12 cellular contexts compared by ENCODE assay signal in the genomic region with DNA sequence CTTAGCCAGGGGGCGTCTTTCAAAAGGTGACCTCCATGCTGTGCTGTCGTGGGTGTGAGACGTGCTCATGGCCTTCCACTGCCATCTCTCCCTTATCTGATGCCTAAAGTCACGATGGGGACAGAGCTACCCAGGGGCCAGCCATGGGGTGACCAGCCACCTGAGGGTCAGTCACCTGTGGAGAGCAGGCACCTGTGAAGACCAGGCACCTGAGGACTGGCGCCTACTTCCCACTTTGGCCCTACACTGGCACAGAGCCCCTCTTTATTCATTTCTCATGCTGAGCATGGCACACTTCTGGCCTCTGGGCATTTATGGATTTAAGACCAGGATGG. TPM values are rescaled to one million over a fixed set of nuclear protein-coding genes. Genes with fewer than 3 reads are reported as not detected.
A peak's percentile ranks its signal among the peaks of the same experiment; 100 is the strongest.
DNase-seq lines count a peak whose midpoint lies in the region; ATAC-seq and TF ChIP-seq lines count a peak whose summit lies in the region.
"Had no signal": no experiment of that assay in that cellular context is flagged by ENCODE, and none has a peak within 500 bp of the region (broad histone marks: within the 10 kb centered on the region; RNA-seq: fewer than 3 reads in every experiment).

No MANE protein-coding gene starts in this region.

- intact Hi-C loops in left cardiac atrium (cut with DNase I): loop anchor here in 1 of 2 donors (10.0 kb wide), 1 partner anchor 122 kb away; no protein-coding TSS in a partner anchor
- intact Hi-C loops in posterior vena cava (cut with DNase I): loop anchor here in 1 of 2 donors (5.0 kb wide), 1 partner anchor 114 kb away; a partner anchor contains a TSS
- intact Hi-C loops in CD8-positive, alpha-beta T cell (cut with DNase I, micrococcal nuclease): no loop called here

- no peaks in the 10 kb centered on the region for H3K9me3 Mint-ChIP-seq in WTC11
- no peaks in the 10 kb centered on the region for H3K9me3 Mint-ChIP-seq in CD8-positive, alpha-beta T cell
- H3K9me3 Mint-ChIP-seq: CD4-positive, alpha-beta memory T cell; GM23338 had no signal

- H3K27ac ChIP-seq in cardiac muscle cell: peak overlapping the region; percentile 77
- no peak overlapping the region for H3K27ac ChIP-seq in CD8-positive, alpha-beta T cell (ENCODE audit: low read depth, low read length)

- H3K4me1 Mint-ChIP-seq in WTC11: no peaks in the 10 kb centered on the region
- H3K4me1 Mint-ChIP-seq in CD8-positive, alpha-beta T cell (ENCODE audit: low read depth): peaks cover 2% of the 10 kb centered on the region
- H3K4me1 Mint-ChIP-seq: GM23338 had no signal

- no peaks in the 10 kb centered on the region for H3K36me3 Mint-ChIP-seq in WTC11
- no peaks in the 10 kb centered on the region for H3K36me3 Mint-ChIP-seq in CD8-positive, alpha-beta T cell
- H3K36me3 Mint-ChIP-seq: CD4-positive, alpha-beta memory T cell had no signal

- peaks cover 2% of the 10 kb centered on the region for H3K27me3 Mint-ChIP-seq in WTC11 (ENCODE audit: low read depth)
- no peaks in the 10 kb centered on the region for H3K27me3 Mint-ChIP-seq in CD8-positive, alpha-beta T cell (ENCODE audit: low read depth)

- in situ Hi-C loops in KBM-7 (cut with MboI; ENCODE audit: low pct_unique_long_range_greater_than_20kb, low sequenced_read_pairs): no loop called here

- CTCF ChIA-PET in WTC11 (lab: Charles Lee): interaction anchor here (0.6 to 2.7 kb wide), 14 partner anchors 10 to 121 kb away, joined by 3 to 27 read pairs (median 3); a partner anchor contains a TSS
- CTCF ChIA-PET in CD8-positive, alpha-beta T cell (lab: Charles Lee): interaction anchor here (1.7 kb wide), 1 partner anchor 10 kb away, joined by 5 read pairs; no protein-coding TSS in a partner anchor

- no peak for TF ChIP-seq CTCF in cardiac muscle cell (IDR thresholded peaks at IDR 0.05; ENCODE audit: low read depth, low read length)
- TF ChIP-seq CTCF in WTC11 (IDR thresholded peaks at IDR 0.05): peak; percentile 14; the same call in 1 of the 2 replicates
- TF ChIP-seq CTCF in CD8-positive, alpha-beta T cell (IDR thresholded peaks at IDR 0.05): no peak

- peaks cover 15% of the 10 kb centered on the region for H3K4me1 ChIP-seq in cardiac muscle cell (ENCODE audit: low read depth)
- H3K4me1 ChIP-seq in CD8-positive, alpha-beta T cell (ENCODE audit: insufficient read depth, low read length): peaks cover under 1% of the 10 kb centered on the region

- H3K36me3 ChIP-seq in cardiac muscle cell: no peaks in the 10 kb centered on the region
- no peaks in the 10 kb centered on the region for H3K36me3 ChIP-seq in CD8-positive, alpha-beta T cell (ENCODE audit: insufficient read depth, low read length)

- no peak overlapping the region for H3K4me3 Mint-ChIP-seq in WTC11
- H3K4me3 Mint-ChIP-seq in CD8-positive, alpha-beta T cell: no peak overlapping the region
- H3K4me3 Mint-ChIP-seq: CD4-positive, alpha-beta memory T cell; GM23338 had no signal

- no peaks in the 10 kb centered on the region for H3K27me3 ChIP-seq in cardiac muscle cell
- H3K27me3 ChIP-seq in CD8-positive, alpha-beta T cell (ENCODE audit: insufficient read depth, low read length): no peaks in the 10 kb centered on the region

- POLR2A ChIA-PET in WTC11 (lab: Charles Lee): no interaction called here
- POLR2A ChIA-PET in CD8-positive, alpha-beta T cell (lab: Charles Lee): no interaction called here

- no peaks in the 10 kb centered on the region for H3K9me3 ChIP-seq in cardiac muscle cell (ENCODE audit: low read depth)
- H3K9me3 ChIP-seq in CD8-positive, alpha-beta T cell (ENCODE audit: low read length): no peaks in the 10 kb centered on the region

- no peak overlapping the region for H3K27ac Mint-ChIP-seq in WTC11
- H3K27ac Mint-ChIP-seq in CD8-positive, alpha-beta T cell: no peak overlapping the region
- H3K27ac Mint-ChIP-seq: CD4-positive, alpha-beta memory T cell; GM23338 had no signal

- H3K4me3 ChIP-seq in cardiac muscle cell: no peak overlapping the region
- no peak overlapping the region for H3K4me3 ChIP-seq in CD8-positive, alpha-beta T cell (ENCODE audit: low read depth, low read length)
- H3K4me3 ChIP-seq: GM23338 had no signal

- ATAC-seq in left cardiac atrium (no peak), WTC11 (no peak), HG03175 (IDR thresholded peaks at IDR 0.05; ENCODE audit: unreplicated experiment) (no peak)
- no peak for ATAC-seq in CD8-positive, alpha-beta T cell

- DNase-seq in cardiac muscle cell (ENCODE audit: low read depth in 1 of 2, low spot score in 1 of 2): no peak
- DNase-seq in left cardiac atrium: no peak
- no peak for DNase-seq in WTC11 (ENCODE audit: low spot score)
- DNase-seq in posterior vena cava (ENCODE audit: low spot score): peak; percentile 52
- no peak for DNase-seq in KBM-7
- DNase-seq in CD8-positive, alpha-beta T cell: no peak
- DNase-seq: CD4-positive, alpha-beta memory T cell; NCI-H1417 treated with DMSO at 0.1 percent for 48 hours; NCI-H187 treated with DMSO at 0.1 percent for 48 hours; NCI-H226 had no signal

TF ChIP-seq in WTC11, 78 proteins besides CTCF, POLR2A, EP300 and RAD21 (continues in another document):
- TF ChIP-seq JUN (CRISPR knock-in tag; IDR thresholded peaks at IDR 0.05): no peak
- TF ChIP-seq GTF2I (CRISPR knock-in tag; conservative IDR thresholded peaks at IDR 0.05): no peak
- TF ChIP-seq SMAD3 (CRISPR knock-in tag; IDR thresholded peaks at IDR 0.05; ENCODE audit: borderline replicate concordance): no peak
- TF ChIP-seq, protein P1, sequence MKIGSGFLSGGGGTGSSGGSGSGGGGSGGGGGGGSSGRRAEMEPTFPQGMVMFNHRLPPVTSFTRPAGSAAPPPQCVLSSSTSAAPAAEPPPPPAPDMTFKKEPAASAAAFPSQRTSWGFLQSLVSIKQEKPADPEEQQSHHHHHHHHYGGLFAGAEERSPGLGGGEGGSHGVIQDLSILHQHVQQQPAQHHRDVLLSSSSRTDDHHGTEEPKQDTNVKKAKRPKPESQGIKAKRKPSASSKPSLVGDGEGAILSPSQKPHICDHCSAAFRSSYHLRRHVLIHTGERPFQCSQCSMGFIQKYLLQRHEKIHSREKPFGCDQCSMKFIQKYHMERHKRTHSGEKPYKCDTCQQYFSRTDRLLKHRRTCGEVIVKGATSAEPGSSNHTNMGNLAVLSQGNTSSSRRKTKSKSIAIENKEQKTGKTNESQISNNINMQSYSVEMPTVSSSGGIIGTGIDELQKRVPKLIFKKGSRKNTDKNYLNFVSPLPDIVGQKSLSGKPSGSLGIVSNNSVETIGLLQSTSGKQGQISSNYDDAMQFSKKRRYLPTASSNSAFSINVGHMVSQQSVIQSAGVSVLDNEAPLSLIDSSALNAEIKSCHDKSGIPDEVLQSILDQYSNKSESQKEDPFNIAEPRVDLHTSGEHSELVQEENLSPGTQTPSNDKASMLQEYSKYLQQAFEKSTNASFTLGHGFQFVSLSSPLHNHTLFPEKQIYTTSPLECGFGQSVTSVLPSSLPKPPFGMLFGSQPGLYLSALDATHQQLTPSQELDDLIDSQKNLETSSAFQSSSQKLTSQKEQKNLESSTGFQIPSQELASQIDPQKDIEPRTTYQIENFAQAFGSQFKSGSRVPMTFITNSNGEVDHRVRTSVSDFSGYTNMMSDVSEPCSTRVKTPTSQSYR (CRISPR knock-in tag; IDR thresholded peaks at IDR 0.05): no peak
- no peak for TF ChIP-seq RELA (CRISPR knock-in tag; IDR thresholded peaks at IDR 0.05; ENCODE audit: borderline replicate concordance)
- TF ChIP-seq, protein P2, sequence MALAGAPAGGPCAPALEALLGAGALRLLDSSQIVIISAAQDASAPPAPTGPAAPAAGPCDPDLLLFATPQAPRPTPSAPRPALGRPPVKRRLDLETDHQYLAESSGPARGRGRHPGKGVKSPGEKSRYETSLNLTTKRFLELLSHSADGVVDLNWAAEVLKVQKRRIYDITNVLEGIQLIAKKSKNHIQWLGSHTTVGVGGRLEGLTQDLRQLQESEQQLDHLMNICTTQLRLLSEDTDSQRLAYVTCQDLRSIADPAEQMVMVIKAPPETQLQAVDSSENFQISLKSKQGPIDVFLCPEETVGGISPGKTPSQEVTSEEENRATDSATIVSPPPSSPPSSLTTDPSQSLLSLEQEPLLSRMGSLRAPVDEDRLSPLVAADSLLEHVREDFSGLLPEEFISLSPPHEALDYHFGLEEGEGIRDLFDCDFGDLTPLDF (CRISPR knock-in tag; IDR thresholded peaks at IDR 0.05): no peak
- TF ChIP-seq ZNF416 (CRISPR knock-in tag; IDR thresholded peaks at IDR 0.05): no peak
- TF ChIP-seq, protein P3, sequence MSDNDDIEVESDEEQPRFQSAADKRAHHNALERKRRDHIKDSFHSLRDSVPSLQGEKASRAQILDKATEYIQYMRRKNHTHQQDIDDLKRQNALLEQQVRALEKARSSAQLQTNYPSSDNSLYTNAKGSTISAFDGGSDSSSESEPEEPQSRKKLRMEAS (CRISPR knock-in tag; IDR thresholded peaks at IDR 0.05): no peak

RNA-seq across cellular contexts. Expression of a gene that starts 6.4 kb away (rescaled TPM):
- total RNA-seq in cardiac muscle cell (30.5 and 56.4 TPM in 2 replicates), left cardiac atrium (10 to 100 TPM; 41.4 to 42.3 TPM), WTC11 (2021) (60.1 to 62.4 TPM (median 62.2 TPM) in 3 replicates), posterior vena cava (10 to 100 TPM; 52.6 to 54.2 TPM)
- 34.8 and 36.3 TPM in 2 replicates for polyA plus RNA-seq in cardiac muscle cell
- 10 to 100 TPM; 82.2 to 85.2 TPM for total RNA-seq in CD8-positive, alpha-beta T cell
